10 cellular contexts compared by ENCODE assay signal in the genomic region with DNA sequence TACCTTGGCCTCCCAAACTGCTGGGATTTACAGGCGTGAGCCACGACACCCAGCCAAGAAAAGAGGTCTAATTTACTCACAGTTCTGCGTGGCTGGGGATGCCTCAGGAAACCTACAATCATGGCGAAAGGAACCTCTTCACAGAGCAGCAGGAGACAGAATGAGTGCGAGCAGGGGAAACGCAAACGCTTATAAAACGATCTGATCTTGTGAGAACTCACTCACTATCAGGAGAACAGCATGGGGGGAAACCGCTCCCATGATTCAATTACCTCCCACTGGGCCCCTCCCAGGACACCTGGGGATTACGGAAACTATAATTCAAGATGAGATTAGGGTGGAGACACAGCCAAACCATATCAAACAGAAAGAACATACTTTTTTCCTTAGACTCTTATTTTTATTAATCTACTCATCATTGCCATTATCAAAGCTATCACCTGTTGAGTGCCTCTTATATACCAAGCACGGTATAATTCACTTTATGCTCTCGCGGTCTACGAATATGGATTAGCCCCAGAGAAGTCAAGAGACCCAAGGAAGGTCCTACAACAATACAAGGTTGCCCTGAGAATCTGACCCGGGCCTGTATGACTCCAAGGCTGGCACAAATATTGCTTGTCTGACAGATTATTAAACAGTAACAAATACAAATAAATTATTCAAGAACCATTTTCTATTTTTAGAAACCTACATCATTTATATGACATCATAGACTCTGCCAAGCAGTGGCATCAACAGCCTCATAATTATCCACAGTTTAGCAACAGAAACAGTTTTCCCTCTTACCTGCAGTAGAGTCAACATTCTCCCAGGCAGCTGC.
DNase-seq lines count a peak whose midpoint lies in the region; ATAC-seq and TF ChIP-seq lines count a peak whose summit lies in the region.
"Had no signal": no experiment of that assay in that cellular context is flagged by ENCODE, and none has a peak within 500 bp of the region (broad histone marks: within the 10 kb centered on the region; RNA-seq: fewer than 3 reads in every experiment).

No MANE protein-coding gene starts in this region.

- H3K4me3 Mint-ChIP-seq in T-helper 1 cell treated with Interleukin-12 subunit alpha and Interleukin-12 subunit beta and Interleukin-4 antibody, amounts not matched to agents 30 μg/mL and 1 μg/mL, for 36 hours = peak overlapping the region; percentile 56
- H3K4me3 Mint-ChIP-seq in nephron progenitor cell = peak overlapping the region; percentile 43

- peaks cover 23% of the 10 kb centered on the region for H3K4me1 Mint-ChIP-seq in T-helper 1 cell treated with Interleukin-12 subunit alpha and Interleukin-12 subunit beta and Interleukin-4 antibody, amounts not matched to agents 30 μg/mL and 1 μg/mL, for 36 hours (ENCODE audit: low read depth)
- H3K4me1 Mint-ChIP-seq in nephron progenitor cell = peaks cover 31% of the 10 kb centered on the region

- H2AFZ ChIP-seq in SU-DHL-6 (ENCODE audit: low read depth, low read length, severe bottlenecking) = no peak overlapping the region

- H3K9me3 Mint-ChIP-seq in T-helper 1 cell treated with Interleukin-12 subunit alpha and Interleukin-12 subunit beta and Interleukin-4 antibody, amounts not matched to agents 30 μg/mL and 1 μg/mL, for 36 hours = no peaks in the 10 kb centered on the region
- peaks cover 3% of the 10 kb centered on the region for H3K9me3 Mint-ChIP-seq in nephron progenitor cell

- no peak overlapping the region for H3K4me3 ChIP-seq in SU-DHL-6 (ENCODE audit: insufficient read depth, low read length, poor library complexity, severe bottlenecking)

- DNase-seq in T-helper 1 cell (no peak), nephron progenitor cell (no peak), NOMO-1 (lab: John Stamatoyannopoulos, UW; ENCODE audit: unreplicated experiment in 2 of 2) (no peak)
- DNase-seq: activated CD4-positive, alpha-beta T cell treated with anti-CD3 and anti-CD28 coated beads, Interleukin-2, amount 50 U/mL, for 48 hours; GDM1; NCI-H1436 treated with DMSO at 0.1 percent for 48 hours had no signal

- H3K36me3 ChIP-seq in SU-DHL-6 (ENCODE audit: low read length) = peaks cover 17% of the 10 kb centered on the region

- H3K79me2 ChIP-seq in SU-DHL-6 (ENCODE audit: insufficient read depth, low read length) = peaks cover 62% of the 10 kb centered on the region

- no peak overlapping the region for H3K27ac ChIP-seq in SU-DHL-6 (ENCODE audit: low read depth, low read length)
- H3K27ac ChIP-seq: HL-60 had no signal

- no peaks in the 10 kb centered on the region for H3K9me3 ChIP-seq in SU-DHL-6 (ENCODE audit: insufficient read depth, low read length)

- no peaks in the 10 kb centered on the region for H3K9me2 ChIP-seq in SU-DHL-6 (replicated peaks; ENCODE audit: insufficient read depth, low read length)

- H3K36me3 Mint-ChIP-seq in T-helper 1 cell treated with Interleukin-12 subunit alpha and Interleukin-12 subunit beta and Interleukin-4 antibody, amounts not matched to agents 30 μg/mL and 1 μg/mL, for 36 hours (ENCODE audit: low read depth) = peaks cover 34% of the 10 kb centered on the region
- peaks cover 59% of the 10 kb centered on the region for H3K36me3 Mint-ChIP-seq in nephron progenitor cell (ENCODE audit: low read depth)

- no peaks in the 10 kb centered on the region for H3K27me3 ChIP-seq in SU-DHL-6 (ENCODE audit: low read length)

- peak overlapping the region; percentile 91 for H3K4me2 ChIP-seq in SU-DHL-6 (ENCODE audit: low read depth, low read length, poor library complexity, severe bottlenecking)

- no peak overlapping the region for H3K27ac Mint-ChIP-seq in T-helper 1 cell treated with Interleukin-12 subunit alpha and Interleukin-12 subunit beta and Interleukin-4 antibody, amounts not matched to agents 30 μg/mL and 1 μg/mL, for 36 hours
- no peak overlapping the region for H3K27ac Mint-ChIP-seq in nephron progenitor cell

- H4K20me1 ChIP-seq in SU-DHL-6 (ENCODE audit: low read depth, low read length) = peaks cover 8% of the 10 kb centered on the region; the same call in 1 of the 2 replicates

- peak overlapping the region; percentile 97; the same call in 1 of the 2 replicates for H3K9ac ChIP-seq in SU-DHL-6 (ENCODE audit: low read length)

- H3K27me3 Mint-ChIP-seq in T-helper 1 cell treated with Interleukin-12 subunit alpha and Interleukin-12 subunit beta and Interleukin-4 antibody, amounts not matched to agents 30 μg/mL and 1 μg/mL, for 36 hours (ENCODE audit: low read depth) = no peaks in the 10 kb centered on the region
- no peaks in the 10 kb centered on the region for H3K27me3 Mint-ChIP-seq in nephron progenitor cell (ENCODE audit: low read depth, poor library complexity)

- no peak for ATAC-seq in HG03159 (IDR thresholded peaks at IDR 0.05; ENCODE audit: unreplicated experiment)

- 0 out of 2 replicates have a peak, but pooled peaks cover 3% of the 10 kb centered on the region for H3F3A ChIP-seq in SU-DHL-6 (ENCODE audit: insufficient read depth)

- TF ChIP-seq CTCF in SU-DHL-6 (IDR thresholded peaks at IDR 0.05; ENCODE audit: insufficient read depth, low read length, poor library complexity, severe bottlenecking) (no peak), nephron progenitor cell (IDR thresholded peaks at IDR 0.05) (no peak)
